Comparison of ENCODE assay signal across 27 cellular contexts in genomic region chr6:18185624-18186023, GRCh38. TPM values are rescaled to one million over a fixed set of nuclear protein-coding genes. Genes with fewer than 3 reads are reported as not detected.
DNase-seq lines count a peak whose midpoint lies in the region; ATAC-seq and TF ChIP-seq lines count a peak whose summit lies in the region.
"Had no signal": no experiment of that assay in that cellular context is flagged by ENCODE, and none has a peak within 500 bp of the region (broad histone marks: within the 10 kb centered on the region; RNA-seq: fewer than 3 reads in every experiment).

No MANE protein-coding gene starts in this region.

- no peaks in the 10 kb centered on the region for H3K9me2 ChIP-seq in PC-9 (ENCODE audit: insufficient read depth)

- no peak for TF ChIP-seq POLR2A in transverse colon (IDR thresholded peaks at IDR 0.05)

- H3K79me2 ChIP-seq in PC-9 (ENCODE audit: low read depth), result no peaks in the 10 kb centered on the region

- intact Hi-C loops in PC-9 (cut with micrococcal nuclease; ENCODE audit: unreplicated experiment) (no loop called here), transverse colon (cut with DNase I; ENCODE audit: low total_unique reads) (no loop called here)
- intact Hi-C loops in CD4-positive, alpha-beta memory T cell (cut with micrococcal nuclease), result no loop called here

- TF ChIP-seq CTCF in PC-9 (conservative IDR thresholded peaks at IDR 0.05), result no peak
- TF ChIP-seq CTCF in transverse colon (IDR thresholded peaks at IDR 0.05), result no peak

- H3K4me3 Mint-ChIP-seq in CD4-positive, alpha-beta memory T cell, result no peak overlapping the region
- H3K4me3 Mint-ChIP-seq: HFFc6; natural killer cell treated with Interleukin-12 subunit alpha and Interleukin-12 subunit beta and Interleukin-15 and Interleukin-18, amount 100 ng/mL, for 72 hours; stimulated activated memory B cell treated with anti-CD40 and anti-IgM and Interleukin-4, amounts not matched to agents 10 μg/mL and 1 μg/mL and 100 μg/mL, for 72 hours; T-helper 1 cell treated with Interleukin-12 subunit alpha and Interleukin-12 subunit beta and Interleukin-4 antibody, amounts not matched to agents 30 μg/mL and 1 μg/mL, for 36 hours had no signal

- H3K4me3 ChIP-seq in PC-9 (no peak overlapping the region), transverse colon (no peak overlapping the region)
- H3K4me3 ChIP-seq in CD4-positive, alpha-beta memory T cell (ENCODE audit: low read length in 2 of 2), result no peak overlapping the region
- H3K4me3 ChIP-seq: adrenal gland, Peyer's patch, prostate gland, testis had no signal

- TF ChIP-seq EP300 in transverse colon (IDR thresholded peaks at IDR 0.05; ENCODE audit: low read depth), result no peak

- H3K9me3 ChIP-seq in PC-9 (ENCODE audit: insufficient read depth, low read depth) (no peaks in the 10 kb centered on the region), transverse colon (no peaks in the 10 kb centered on the region)
- H3K9me3 ChIP-seq in CD4-positive, alpha-beta memory T cell (ENCODE audit: control insufficient read depth in 1 of 2, low read length in 2 of 2), result no peaks in the 10 kb centered on the region
- H3K9me3 ChIP-seq: adrenal gland, Peyer's patch, prostate gland, testis had no signal

- POLR2A ChIA-PET in PC-9 (lab: Charles Lee; ENCODE audit: unreplicated experiment), result no interaction called here
- POLR2A ChIA-PET in CD4-positive, alpha-beta memory T cell (lab: Charles Lee; ENCODE audit: partially characterized antibody), result no interaction called here

- H3K27me3 Mint-ChIP-seq in CD4-positive, alpha-beta memory T cell, result no peaks in the 10 kb centered on the region
- H3K27me3 Mint-ChIP-seq: natural killer cell treated with Interleukin-12 subunit alpha and Interleukin-12 subunit beta and Interleukin-15 and Interleukin-18, amount 100 ng/mL, for 72 hours; stimulated activated memory B cell treated with anti-CD40 and anti-IgM and Interleukin-4, amounts not matched to agents 10 μg/mL and 1 μg/mL and 100 μg/mL, for 72 hours had no signal

- H3K4me2 ChIP-seq in PC-9, result peak overlapping the region; percentile 57

- CTCF ChIA-PET in PC-9 (lab: Charles Lee), result no interaction called here
- CTCF ChIA-PET in CD4-positive, alpha-beta memory T cell (lab: Charles Lee; ENCODE audit: partially characterized antibody), result no interaction called here

- no peak overlapping the region for H3K27ac Mint-ChIP-seq in CD4-positive, alpha-beta memory T cell
- H3K27ac Mint-ChIP-seq: natural killer cell treated with Interleukin-12 subunit alpha and Interleukin-12 subunit beta and Interleukin-15 and Interleukin-18, amount 100 ng/mL, for 72 hours; T-helper 1 cell treated with Interleukin-12 subunit alpha and Interleukin-12 subunit beta and Interleukin-4 antibody, amounts not matched to agents 30 μg/mL and 1 μg/mL, for 36 hours had no signal

- in situ Hi-C loops in transverse colon (cut with MboI; ENCODE audit: low pct_ligation_motif_present in 1 of 4, low pct_unique_long_range_greater_than_20kb in 1 of 4, low sequenced_read_pairs in 3 of 4), result no loop called here

- peaks cover 12% of the 10 kb centered on the region; the same call in 1 of the 2 replicates for H3F3A ChIP-seq in PC-9 (ENCODE audit: insufficient read depth, low read depth)

- no TSS peak for BruUV-seq in PC-9 (replicated peaks; lab: Mats Ljungman, UMichigan)

- H2AFZ ChIP-seq in PC-9, result peak overlapping the region; percentile 66; the same call in 1 of the 2 replicates

- H3K36me3 ChIP-seq in PC-9 (ENCODE audit: low read depth), result no peaks in the 10 kb centered on the region
- no peaks in the 10 kb centered on the region for H3K36me3 ChIP-seq in transverse colon
- no peaks in the 10 kb centered on the region for H3K36me3 ChIP-seq in CD4-positive, alpha-beta memory T cell (ENCODE audit: insufficient read depth, low read length)
- H3K36me3 ChIP-seq: adrenal gland, prostate gland had no signal

- H3K9me3 Mint-ChIP-seq in CD4-positive, alpha-beta memory T cell, result no peaks in the 10 kb centered on the region
- H3K9me3 Mint-ChIP-seq: HFFc6; natural killer cell treated with Interleukin-12 subunit alpha and Interleukin-12 subunit beta and Interleukin-15 and Interleukin-18, amount 100 ng/mL, for 72 hours; stimulated activated memory B cell treated with anti-CD40 and anti-IgM and Interleukin-4, amounts not matched to agents 10 μg/mL and 1 μg/mL and 100 μg/mL, for 72 hours; T-helper 1 cell treated with Interleukin-12 subunit alpha and Interleukin-12 subunit beta and Interleukin-4 antibody, amounts not matched to agents 30 μg/mL and 1 μg/mL, for 36 hours had no signal

- DNase-seq in NCI-H1436 (lab: John Stamatoyannopoulos, UW) (peak; percentile 8), NCI-H1436 treated with DMSO at 0.1 percent for 48 hours (lab: John Stamatoyannopoulos, UW) (no peak), PC-9 (no peak), left kidney (ENCODE audit: low read depth, low spot score) (peak; percentile 38), transverse colon (no peak), NCI-H2196 (lab: John Stamatoyannopoulos, UW; ENCODE audit: unreplicated experiment) (no peak)
- no peak for DNase-seq in CD4-positive, alpha-beta memory T cell
- DNase-seq: activated CD4-positive, alpha-beta T cell treated with anti-CD3 and anti-CD28 coated beads, Interleukin-2, amount 50 U/mL, for 48 hours; activated gamma-delta T cell treated with Interleukin-2 at 50 U/mL for 16 hours; adrenal gland; COR-L47; cortex of kidney; HFFc6; Karpas-422; kidney glomerular epithelial cell; NCI-H187 treated with DMSO at 0.1 percent for 48 hours; NCI-H510A treated with DMSO at 0.1 percent for 48 hours; NK-92 treated with Interleukin-12 subunit alpha and Interleukin-12 subunit beta, amount 100 ng/mL, for 24 hours; Peyer's patch; stimulated activated CD4-positive, alpha-beta T cell treated with anti-CD3 and anti-CD28 coated beads, Interleukin-2, amount 100 ng/mL, for 24 hours; testis had no signal

- H3K27ac ChIP-seq in PC-9, result peak overlapping the region; percentile 63
- H3K27ac ChIP-seq in transverse colon, result peak overlapping the region in 3 of 4 donors; percentile 6 to 30 (median 26)
- no peak overlapping the region for H3K27ac ChIP-seq in CD4-positive, alpha-beta memory T cell (ENCODE audit: low read depth, low read length)
- H3K27ac ChIP-seq: 22Rv1, adrenal gland, Peyer's patch, prostate gland, testis had no signal

- no peaks in the 10 kb centered on the region for H3K27me3 ChIP-seq in PC-9 (ENCODE audit: insufficient read depth, low read depth)
- H3K27me3 ChIP-seq in transverse colon, result no peaks in the 10 kb centered on the region
- H3K27me3 ChIP-seq in CD4-positive, alpha-beta memory T cell (ENCODE audit: insufficient read depth, low read length), result no peaks in the 10 kb centered on the region
- H3K27me3 ChIP-seq: adrenal gland, Peyer's patch, testis had no signal

- no peaks in the 10 kb centered on the region for H4K20me1 ChIP-seq in PC-9 (ENCODE audit: insufficient read depth)

- H3K4me1 Mint-ChIP-seq in CD4-positive, alpha-beta memory T cell, result peaks cover 0 to 2% (median 0%) of the 10 kb centered on the region in 4 donors

- peaks cover 43 to 57% of the 10 kb centered on the region in 2 donors for H3K36me3 Mint-ChIP-seq in CD4-positive, alpha-beta memory T cell
- H3K36me3 Mint-ChIP-seq: natural killer cell treated with Interleukin-12 subunit alpha and Interleukin-12 subunit beta and Interleukin-15 and Interleukin-18, amount 100 ng/mL, for 72 hours had no signal

- H3K4me1 ChIP-seq in PC-9 (replicated peaks; ENCODE audit: insufficient read depth), result peaks cover 23% of the 10 kb centered on the region
- peaks cover 0 to 9% (median 3%) of the 10 kb centered on the region in 4 donors for H3K4me1 ChIP-seq in transverse colon
- H3K4me1 ChIP-seq in CD4-positive, alpha-beta memory T cell (ENCODE audit: insufficient read depth, low read length), result no peaks in the 10 kb centered on the region
- H3K4me1 ChIP-seq: adrenal gland, Peyer's patch, prostate gland had no signal

- WGBS in transverse colon (ENCODE audit: low coverage in 1 of 2), 2 donors, result 46% methylated on average over 1 of the region's 1 CpG; no CpG with 5 or more reads in 1 of the 2 donors

- no peak for ATAC-seq in GM19455 (IDR thresholded peaks at IDR 0.05; ENCODE audit: unreplicated experiment)
- ATAC-seq: natural killer cell treated with Interleukin-12 subunit alpha and Interleukin-12 subunit beta and Interleukin-15 and Interleukin-18, amount 100 ng/mL, for 72 hours; stimulated activated memory B cell treated with anti-CD40 and anti-IgM and Interleukin-4, amounts not matched to agents 10 μg/mL and 1 μg/mL and 100 μg/mL, for 72 hours had no signal

RNA-seq across cellular contexts. Expression of gene KDM1B, which starts 30.4 kb away (rescaled TPM):
- total RNA-seq in PC-9 (2021) (15.6 and 21.5 TPM in 2 replicates), transverse colon (10 to 100 TPM; 18.9 to 70.7 (median 40.0) TPM)
- total RNA-seq in CD4-positive, alpha-beta memory T cell, result 10 to 100 TPM; 12.0 to 12.3 TPM
- under 1 TPM; 0.45 to 0.96 TPM for polyA plus RNA-seq in CD4-positive, alpha-beta memory T cell

RNA-seq across cellular contexts. Expression of gene TPMT, which starts 30.7 kb away (rescaled TPM):
- total RNA-seq in PC-9 (2021) (7.0 and 10.5 TPM in 2 replicates), transverse colon (10 to 100 TPM; 15.1 to 53.5 (median 32.8) TPM)
- total RNA-seq in CD4-positive, alpha-beta memory T cell, result 1 to 10 TPM; 6.4 to 7.4 TPM
- polyA plus RNA-seq in CD4-positive, alpha-beta memory T cell, result 10 to 100 TPM; 10.2 to 18.3 TPM

Comparison
In these comparisons a context has a peak if more than half of its experiments do, and no peak if none do; other contexts are left out.
1. DNase-seq: peak in NCI-H1436 (single experiment) and left kidney (single experiment); none in NCI-H1436 treated with DMSO at 0.1 percent for 48 hours (single experiment), PC-9 (0 of 2), transverse colon (single experiment), NCI-H2196 (single experiment) and CD4-positive, alpha-beta memory T cell (0 of 5).